Comparison of ENCODE assay signal across 34 cellular contexts in the genomic region with DNA sequence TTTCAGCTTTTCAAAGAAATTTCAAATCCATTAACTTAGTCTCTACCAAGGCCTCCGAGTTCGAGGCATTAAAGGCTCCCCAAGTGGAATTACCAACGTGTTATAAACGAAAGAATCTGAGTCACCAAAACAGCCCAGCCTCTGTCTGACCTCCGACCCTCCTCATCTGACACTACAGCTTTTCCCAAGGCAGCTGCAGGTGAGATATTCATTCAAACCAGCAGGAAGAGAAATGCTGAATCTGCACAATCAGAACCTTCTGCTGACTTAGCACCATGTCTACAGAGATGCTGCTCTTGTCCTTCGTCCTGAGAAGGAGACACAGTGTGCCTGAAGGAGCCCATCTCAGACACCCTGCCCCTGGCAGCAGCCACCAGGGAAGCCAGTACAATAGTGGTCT. TPM values are rescaled to one million over a fixed set of nuclear protein-coding genes. Genes with fewer than 3 reads are reported as not detected.
"Had no signal": no experiment of that assay in that cellular context is flagged by ENCODE, and none has a peak within 500 bp of the region (broad histone marks: within the 10 kb centered on the region; RNA-seq: fewer than 3 reads in every experiment).

No MANE protein-coding gene starts in this region.

- H2AFZ ChIP-seq: hepatocyte had no signal

- H3K27me3 ChIP-seq: adrenal gland, body of pancreas, esophagus muscularis mucosa, gastroesophageal sphincter, hepatocyte had no signal

- H3K36me3 ChIP-seq: adrenal gland, esophagus muscularis mucosa, gastroesophageal sphincter, heart right ventricle had no signal

- FAIRE-seq: colon had no signal

- H3K79me2 ChIP-seq: hepatocyte had no signal

- DNase-seq: activated CD4-positive, alpha-beta memory T cell treated with anti-CD3 and anti-CD28 coated beads for 36 hours; activated CD4-positive, alpha-beta T cell treated with anti-CD3 and anti-CD28 coated beads for 36 hours; activated CD4-positive, alpha-beta T cell treated with anti-CD3 and anti-CD28 coated beads, Interleukin-2, amount 10 ng/mL, durations not matched to agents 24 days and 14 days; activated CD4-positive, CD25-positive, alpha-beta regulatory T cell; activated CD4-positive, CD25-positive, alpha-beta regulatory T cell treated with anti-CD3 and anti-CD28 coated beads, Interleukin-2, amount 50 U/mL, for 72 hours; activated CD8-positive, alpha-beta memory T cell treated with anti-CD3 and anti-CD28 coated beads, Interleukin-2, amount 10 ng/mL, durations not matched to agents 7 days and 5 days; activated CD8-positive, alpha-beta memory T cell treated with anti-CD3 and anti-CD28 coated beads, Interleukin-2, amount 50 U/mL, for 4 hours; activated CD8-positive, alpha-beta T cell treated with anti-CD3 and anti-CD28 coated beads, Interleukin-2, amount 10 ng/mL, durations not matched to agents 7 days and 5 days; activated effector memory CD4-positive, alpha-beta T cell treated with anti-CD3 and anti-CD28 coated beads, Interleukin-2, amount 50 U/mL, for 16 hours; activated naive CD4-positive, alpha-beta T cell treated with anti-CD3 and anti-CD28 coated beads for 36 hours; activated naive CD8-positive, alpha-beta T cell treated with anti-CD3 and anti-CD28 coated beads for 36 hours; activated naive CD8-positive, alpha-beta T cell treated with anti-CD3 and anti-CD28 coated beads, Interleukin-2, amount 50 U/mL, for 24 hours; activated T-cell treated with anti-CD3 and anti-CD28 coated beads, Interleukin-2, amount 50 U/mL, for 1 hour; activated T-cell treated with anti-CD3 and anti-CD28 coated beads, Interleukin-2, amount 50 U/mL, for 48 hours; adrenal gland; amygdala; aorta; body of pancreas; caudate nucleus; cortex of kidney; dermis blood vessel endothelial cell; effector CD4-positive, alpha-beta T cell; effector memory CD8-positive, alpha-beta T cell; erythroblast; heart right ventricle; T1000 had no signal

- H3K9me3 ChIP-seq: adrenal gland, body of pancreas, esophagus muscularis mucosa, gastroesophageal sphincter, heart right ventricle had no signal

- H3K27ac ChIP-seq: adrenal gland, body of pancreas, esophagus muscularis mucosa, gastroesophageal sphincter, heart right ventricle, hepatocyte had no signal

- H3K4me3 ChIP-seq: adrenal gland, body of pancreas, esophagus muscularis mucosa, gastroesophageal sphincter, heart right ventricle, hepatocyte had no signal

- ATAC-seq: activated CD4-positive, alpha-beta T cell treated with anti-CD3 and anti-CD28 coated beads for 36 hours; activated CD8-positive, alpha-beta memory T cell treated with anti-CD3 and anti-CD28 coated beads, Interleukin-2, amount 10 ng/mL, durations not matched to agents 7 days and 5 days; activated CD8-positive, alpha-beta T cell treated with anti-CD3 and anti-CD28 coated beads, Interleukin-2, amount 10 ng/mL, durations not matched to agents 7 days and 5 days; activated naive CD8-positive, alpha-beta T cell treated with anti-CD3 and anti-CD28 coated beads, Interleukin-2, amount 50 U/mL, for 24 hours; body of pancreas; effector memory CD8-positive, alpha-beta T cell; gastroesophageal sphincter; heart right ventricle had no signal

- H3K4me1 ChIP-seq: adrenal gland, body of pancreas, heart right ventricle had no signal

- H3K4me2 ChIP-seq: hepatocyte had no signal

RNA-seq across cellular contexts. Expression of a gene that starts 30.5 kb away (rescaled TPM):
- total RNA-seq: activated CD4-positive, alpha-beta memory T cell treated with anti-CD3 and anti-CD28 coated beads for 36 hours; activated CD4-positive, alpha-beta T cell treated with anti-CD3 and anti-CD28 coated beads for 36 hours; activated CD4-positive, alpha-beta T cell treated with anti-CD3 and anti-CD28 coated beads, Interleukin-2, amount 10 ng/mL, durations not matched to agents 24 days and 14 days; activated CD8-positive, alpha-beta memory T cell treated with anti-CD3 and anti-CD28 coated beads for 36 hours; activated CD8-positive, alpha-beta memory T cell treated with anti-CD3 and anti-CD28 coated beads, Interleukin-2, amount 10 ng/mL, durations not matched to agents 7 days and 5 days; activated CD8-positive, alpha-beta T cell treated with anti-CD3 and anti-CD28 coated beads, Interleukin-2, amount 10 ng/mL, durations not matched to agents 7 days and 5 days; activated naive CD4-positive, alpha-beta T cell treated with anti-CD3 and anti-CD28 coated beads for 36 hours; activated naive CD8-positive, alpha-beta T cell treated with anti-CD3 and anti-CD28 coated beads for 36 hours; activated T-helper 1 cell treated with anti-CD3 and anti-CD28 coated beads, Interleukin-12 subunit alpha, Interleukin-12 subunit beta, Interleukin-2, Interleukin-4 antibody, amounts not matched to agents 30 ng/mL and 10 ng/mL and 1 ng/mL, durations not matched to agents 14 hours and 24 hours and 36 hours; activated T-helper 2 cell treated with anti-CD3 and anti-CD28 coated beads, Interferon-gamma antibody, Interleukin-2, Interleukin-4, amounts not matched to agents 10 μg/mL and 5 μg/mL and 100 μg/mL, durations not matched to agents 14 hours and 24 hours and 36 hours; chondrocyte; dermis blood vessel endothelial cell had no signal
